ENCODE assay signal across 8 cellular contexts in genomic region chr9:128097156-128098016, GRCh38. TPM values are rescaled to one million over a fixed set of nuclear protein-coding genes. Genes with fewer than 3 reads are reported as not detected.
DNase-seq lines count a peak whose midpoint lies in the region; ATAC-seq and TF ChIP-seq lines count a peak whose summit lies in the region.

No MANE protein-coding gene starts in this region.

- H3K36me3 ChIP-seq in brain microvascular endothelial cell (replicated peaks) (peaks cover 19% of the 10 kb centered on the region), mesodermal cell (ENCODE audit: control insufficient read depth, insufficient read depth, low read length) (peaks cover 24% of the 10 kb centered on the region), thymus (ENCODE audit: control insufficient read depth, insufficient read depth) (peaks cover 21% of the 10 kb centered on the region), MM.1S (replicated peaks; ENCODE audit: insufficient read depth, low read length) (peaks cover 11% of the 10 kb centered on the region)

- in situ Hi-C loops in brain microvascular endothelial cell (cut with HindIII; ENCODE audit: low pct_ligation_motif_present, low sequenced_read_pairs) = no loop called here

- peaks cover 51% of the 10 kb centered on the region for H4K20me1 ChIP-seq in MM.1S (ENCODE audit: insufficient read depth, low read length)

- peak overlapping the region; percentile 96 for H3K27ac ChIP-seq in brain microvascular endothelial cell
- peak overlapping the region; percentile 100 for H3K27ac ChIP-seq in mesodermal cell (ENCODE audit: low read depth, low read length, severe bottlenecking)
- H3K27ac ChIP-seq in thymus (ENCODE audit: low read depth) = peak overlapping the region; percentile 36
- H3K27ac ChIP-seq in MM.1S (ENCODE audit: low read length) = no peak overlapping the region

- CTCF ChIA-PET in activated CD8-positive, alpha-beta T cell treated with anti-CD3 and anti-CD28 coated beads for 36 hours (lab: Charles Lee) = interaction anchor here (0.8 to 10.5 kb wide), 4 partner anchors 10 to 62 kb away, joined by 3 to 94 read pairs (median 5); no protein-coding TSS in a partner anchor
- CTCF ChIA-PET in activated CD8-positive, alpha-beta T cell treated with anti-CD3 and anti-CD28 coated beads, Interleukin-2, amount 10 ng/mL, durations not matched to agents 7 days and 5 days (lab: Charles Lee) = interaction anchor here (0.9 to 2.6 kb wide), 4 partner anchors 10 to 143 kb away, joined by 3 to 16 read pairs (median 3); no protein-coding TSS in a partner anchor

- H3K36me3 Mint-ChIP-seq in activated CD8-positive, alpha-beta T cell treated with anti-CD3 and anti-CD28 coated beads for 36 hours (ENCODE audit: low read depth) = peaks cover 17% of the 10 kb centered on the region
- H3K36me3 Mint-ChIP-seq in activated CD8-positive, alpha-beta T cell treated with anti-CD3 and anti-CD28 coated beads, Interleukin-2, amount 10 ng/mL, durations not matched to agents 7 days and 5 days (ENCODE audit: low read depth) = peaks cover 28% of the 10 kb centered on the region

- no peak for TF ChIP-seq CTCF in activated CD8-positive, alpha-beta T cell treated with anti-CD3 and anti-CD28 coated beads for 36 hours (IDR thresholded peaks at IDR 0.05)
- no peak for TF ChIP-seq CTCF in brain microvascular endothelial cell (IDR thresholded peaks at IDR 0.05; ENCODE audit: low read depth, low read length, missing control alignments)
- no peak for TF ChIP-seq CTCF in MM.1S (IDR thresholded peaks at IDR 0.05; ENCODE audit: low read length)

- 88 to 89% methylated on average over 19 to 20 of the region's 21 CpGs for WGBS in mesodermal cell (ENCODE audit: insufficient coverage in 2 of 2), 2 experiments
- 96% methylated on average over 21 of the region's 21 CpGs for WGBS in thymus

- intact Hi-C loops in activated CD8-positive, alpha-beta T cell treated with anti-CD3 and anti-CD28 coated beads for 36 hours (cut with micrococcal nuclease) = no loop called here

- H3K4me2 ChIP-seq in MM.1S (ENCODE audit: low read depth, low read length) = no peak overlapping the region

- no peaks in the 10 kb centered on the region for H3K27me3 ChIP-seq in brain microvascular endothelial cell (replicated peaks)
- H3K27me3 ChIP-seq in thymus (ENCODE audit: control insufficient read depth, insufficient read depth) = no peaks in the 10 kb centered on the region
- no peaks in the 10 kb centered on the region for H3K27me3 ChIP-seq in MM.1S (replicated peaks; ENCODE audit: insufficient read depth, low read length)

- no peaks in the 10 kb centered on the region for H3K9me3 Mint-ChIP-seq in activated CD8-positive, alpha-beta T cell treated with anti-CD3 and anti-CD28 coated beads for 36 hours
- no peaks in the 10 kb centered on the region for H3K9me3 Mint-ChIP-seq in activated CD8-positive, alpha-beta T cell treated with anti-CD3 and anti-CD28 coated beads, Interleukin-2, amount 10 ng/mL, durations not matched to agents 7 days and 5 days (ENCODE audit: insufficient read depth)

- no peak overlapping the region for H2AFZ ChIP-seq in MM.1S (ENCODE audit: low read length)

- ATAC-seq in activated CD8-positive, alpha-beta T cell treated with anti-CD3 and anti-CD28 coated beads for 36 hours = no peak
- no peak for ATAC-seq in activated CD8-positive, alpha-beta T cell treated with anti-CD3 and anti-CD28 coated beads, Interleukin-2, amount 10 ng/mL, durations not matched to agents 7 days and 5 days

- no peaks in the 10 kb centered on the region for H3K27me3 Mint-ChIP-seq in activated CD8-positive, alpha-beta T cell treated with anti-CD3 and anti-CD28 coated beads for 36 hours
- H3K27me3 Mint-ChIP-seq in activated CD8-positive, alpha-beta T cell treated with anti-CD3 and anti-CD28 coated beads, Interleukin-2, amount 10 ng/mL, durations not matched to agents 7 days and 5 days (ENCODE audit: low read depth) = no peaks in the 10 kb centered on the region

- H3F3A ChIP-seq in MM.1S (ENCODE audit: insufficient read depth, low read length) = no peaks in the 10 kb centered on the region

- peaks cover 99% of the 10 kb centered on the region for H3K79me2 ChIP-seq in MM.1S (ENCODE audit: low read length)

- H3K4me1 ChIP-seq in mesodermal cell (ENCODE audit: control insufficient read depth, insufficient read depth, low read length, poor library complexity, severe bottlenecking) = peaks cover 53% of the 10 kb centered on the region
- peaks cover 52% of the 10 kb centered on the region for H3K4me1 ChIP-seq in thymus (ENCODE audit: control insufficient read depth, insufficient read depth, low read length)
- no peaks in the 10 kb centered on the region for H3K4me1 ChIP-seq in MM.1S (ENCODE audit: low read length)

- POLR2A ChIA-PET in activated CD8-positive, alpha-beta T cell treated with anti-CD3 and anti-CD28 coated beads for 36 hours (lab: Charles Lee) = interaction anchor here (0.6 to 1.3 kb wide), 2 partner anchors 26 to 155 kb away, joined by 3 read pairs; no protein-coding TSS in a partner anchor
- POLR2A ChIA-PET in activated CD8-positive, alpha-beta T cell treated with anti-CD3 and anti-CD28 coated beads, Interleukin-2, amount 10 ng/mL, durations not matched to agents 7 days and 5 days (lab: Charles Lee) = no interaction called here

- H3K9me3 ChIP-seq in mesodermal cell (ENCODE audit: control insufficient read depth, low read length) (no peaks in the 10 kb centered on the region), thymus (ENCODE audit: control insufficient read depth) (no peaks in the 10 kb centered on the region), MM.1S (replicated peaks; ENCODE audit: insufficient read depth, low read length) (no peaks in the 10 kb centered on the region)

- H3K4me3 ChIP-seq in brain microvascular endothelial cell (ENCODE audit: low read depth, low read length) (no peak overlapping the region), mesodermal cell (ENCODE audit: extremely low read depth, insufficient read depth, low read length, poor library complexity, severe bottlenecking) (peak overlapping the region; percentile 50), thymus (ENCODE audit: low read length) (no peak overlapping the region), MM.1S (ENCODE audit: low read length) (no peak overlapping the region)

- no peak overlapping the region for H3K4me3 Mint-ChIP-seq in activated CD8-positive, alpha-beta T cell treated with anti-CD3 and anti-CD28 coated beads for 36 hours
- H3K4me3 Mint-ChIP-seq in activated CD8-positive, alpha-beta T cell treated with anti-CD3 and anti-CD28 coated beads, Interleukin-2, amount 10 ng/mL, durations not matched to agents 7 days and 5 days = no peak overlapping the region

- H3K4me1 Mint-ChIP-seq in activated CD8-positive, alpha-beta T cell treated with anti-CD3 and anti-CD28 coated beads for 36 hours (ENCODE audit: low read depth) = peaks cover 80% of the 10 kb centered on the region
- peaks cover 71% of the 10 kb centered on the region for H3K4me1 Mint-ChIP-seq in activated CD8-positive, alpha-beta T cell treated with anti-CD3 and anti-CD28 coated beads, Interleukin-2, amount 10 ng/mL, durations not matched to agents 7 days and 5 days (ENCODE audit: low read depth)

- no peaks in the 10 kb centered on the region for H3K9me2 ChIP-seq in MM.1S (replicated peaks; ENCODE audit: insufficient read depth, low read length)

- DNase-seq in activated CD8-positive, alpha-beta T cell treated with anti-CD3 and anti-CD28 coated beads for 36 hours = peak; percentile 60
- DNase-seq in activated CD8-positive, alpha-beta T cell treated with anti-CD3 and anti-CD28 coated beads, Interleukin-2, amount 10 ng/mL, durations not matched to agents 7 days and 5 days = no peak
- DNase-seq in brain microvascular endothelial cell (no peak), NCI-H1105 treated with DMSO at 0.1 percent for 48 hours (lab: John Stamatoyannopoulos, UW) (no peak), NCI-H2196 treated with DMSO at 0.1 percent for 48 hours (lab: John Stamatoyannopoulos, UW; ENCODE audit: unreplicated experiment) (no peak), MM.1S (no peak)

- H3K9ac ChIP-seq in MM.1S (ENCODE audit: low read length) = no peak overlapping the region

- H3K27ac Mint-ChIP-seq in activated CD8-positive, alpha-beta T cell treated with anti-CD3 and anti-CD28 coated beads for 36 hours = peak overlapping the region; percentile 77
- H3K27ac Mint-ChIP-seq in activated CD8-positive, alpha-beta T cell treated with anti-CD3 and anti-CD28 coated beads, Interleukin-2, amount 10 ng/mL, durations not matched to agents 7 days and 5 days = no peak overlapping the region

RNA-seq across cellular contexts. Expression of gene SLC25A25, which starts 29.4 kb away (rescaled TPM):
- total RNA-seq in activated CD8-positive, alpha-beta T cell treated with anti-CD3 and anti-CD28 coated beads for 36 hours = 10 to 100 TPM; 12.9 to 14.6 TPM
- 10 to 100 TPM; 17.2 to 19.2 TPM for total RNA-seq in activated CD8-positive, alpha-beta T cell treated with anti-CD3 and anti-CD28 coated beads, Interleukin-2, amount 10 ng/mL, durations not matched to agents 7 days and 5 days
- polyA plus RNA-seq in mesodermal cell (2013, experiment 1 of 2) = 7.2 TPM
- polyA plus RNA-seq in mesodermal cell (2013, experiment 2 of 2) = 7.5 TPM
- 12.3 TPM for polyA plus RNA-seq in thymus

RNA-seq across cellular contexts. Expression of gene PTGES2, which starts 30.1 kb away (rescaled TPM):
- 10 to 100 TPM; 40.8 to 49.5 TPM for total RNA-seq in activated CD8-positive, alpha-beta T cell treated with anti-CD3 and anti-CD28 coated beads for 36 hours
- 10 to 100 TPM; 51.8 to 57.7 TPM for total RNA-seq in activated CD8-positive, alpha-beta T cell treated with anti-CD3 and anti-CD28 coated beads, Interleukin-2, amount 10 ng/mL, durations not matched to agents 7 days and 5 days
- polyA plus RNA-seq in mesodermal cell (2013, experiment 1 of 2) = 36.7 TPM
- 30.0 TPM for polyA plus RNA-seq in mesodermal cell (2013, experiment 2 of 2)
- 39.3 TPM for polyA plus RNA-seq in thymus

RNA-seq across cellular contexts. Expression of gene NAIF1, which starts 30.3 kb away (rescaled TPM):
- 10 to 100 TPM in 1 of 2 experiments, 1 to 10 TPM in 1; 8.4 to 11.8 TPM for total RNA-seq in activated CD8-positive, alpha-beta T cell treated with anti-CD3 and anti-CD28 coated beads for 36 hours
- total RNA-seq in activated CD8-positive, alpha-beta T cell treated with anti-CD3 and anti-CD28 coated beads, Interleukin-2, amount 10 ng/mL, durations not matched to agents 7 days and 5 days = 10 to 100 TPM; 13.3 to 15.4 TPM
- polyA plus RNA-seq in mesodermal cell (2013, experiment 1 of 2) = 7.5 TPM
- polyA plus RNA-seq in mesodermal cell (2013, experiment 2 of 2) = 8.9 TPM
- polyA plus RNA-seq in thymus = 11.5 TPM

RNA-seq across cellular contexts. Expression of gene LCN2, which starts 51.9 kb away (rescaled TPM):
- total RNA-seq in activated CD8-positive, alpha-beta T cell treated with anti-CD3 and anti-CD28 coated beads for 36 hours = not detected
- total RNA-seq in activated CD8-positive, alpha-beta T cell treated with anti-CD3 and anti-CD28 coated beads, Interleukin-2, amount 10 ng/mL, durations not matched to agents 7 days and 5 days = not detected
- polyA plus RNA-seq in mesodermal cell (2013, experiment 1 of 2) = not detected
- not detected for polyA plus RNA-seq in mesodermal cell (2013, experiment 2 of 2)
- polyA plus RNA-seq in thymus = 31.9 TPM
